Comparison of ENCODE assay signal across 9 cellular contexts in the genomic region with DNA sequence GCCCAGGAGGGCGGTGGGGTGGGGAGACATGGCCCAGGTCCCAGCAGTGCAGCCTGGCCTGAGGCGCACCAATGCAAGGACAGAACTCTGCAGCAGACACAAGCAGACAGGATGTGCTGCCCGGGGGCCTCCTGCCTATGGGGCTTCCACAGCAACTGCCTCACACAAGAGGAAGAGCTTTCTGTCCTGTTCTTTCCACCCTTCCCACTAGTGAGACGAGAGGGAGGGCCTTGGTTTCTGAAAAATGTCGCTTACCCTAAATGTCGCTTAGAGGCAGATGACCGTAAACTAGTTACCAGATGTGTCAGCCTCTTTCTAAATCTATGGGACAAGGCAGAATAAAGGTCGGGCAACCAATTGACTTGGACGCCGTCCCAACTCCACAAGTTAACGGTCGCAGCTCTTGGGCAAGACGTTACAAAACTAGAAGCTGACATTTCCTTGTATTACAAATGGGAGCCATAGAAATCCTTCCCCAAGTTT. TPM values are rescaled to one million over a fixed set of nuclear protein-coding genes. Genes with fewer than 3 reads are reported as not detected.
DNase-seq lines count a peak whose midpoint lies in the region; ATAC-seq and TF ChIP-seq lines count a peak whose summit lies in the region.
"Had no signal": no experiment of that assay in that cellular context is flagged by ENCODE, and none has a peak within 500 bp of the region (broad histone marks: within the 10 kb centered on the region; RNA-seq: fewer than 3 reads in every experiment).

A gene with protein sequence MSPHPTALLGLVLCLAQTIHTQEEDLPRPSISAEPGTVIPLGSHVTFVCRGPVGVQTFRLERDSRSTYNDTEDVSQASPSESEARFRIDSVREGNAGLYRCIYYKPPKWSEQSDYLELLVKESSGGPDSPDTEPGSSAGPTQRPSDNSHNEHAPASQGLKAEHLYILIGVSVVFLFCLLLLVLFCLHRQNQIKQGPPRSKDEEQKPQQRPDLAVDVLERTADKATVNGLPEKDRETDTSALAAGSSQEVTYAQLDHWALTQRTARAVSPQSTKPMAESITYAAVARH (minus strand): TSS at position 157 of the 483 bp plus-strand sequence. CDS start 127 bp downstream, at position 30.

- no peak within 1 kb of the TSS for H3K27ac ChIP-seq in tibial artery

- H3K4me3 ChIP-seq in tibial artery (peak within 1 kb of the TSS; percentile 25 to 28), BE2C (ENCODE audit: low read depth, low read length) (no peak within 1 kb of the TSS)

- H3K27me3 ChIP-seq in tibial artery (peaks cover 0 to 4% of the 10 kb centered on the region in 2 donors), BE2C (peaks cover 37% of the 10 kb centered on the region)

- intact Hi-C loops in tibial artery (cut with DNase I; ENCODE audit: low total_unique reads), result no loop called here

- H3K36me3 ChIP-seq in tibial artery (no peaks in the 10 kb centered on the region), BE2C (no peaks in the 10 kb centered on the region)

- H3K9me3 ChIP-seq in tibial artery (no peaks in the 10 kb centered on the region), BE2C (no peaks in the 10 kb centered on the region)

- no peak for TF ChIP-seq CTCF in tibial artery (IDR thresholded peaks at IDR 0.05)
- TF ChIP-seq CTCF in BE2C (IDR thresholded peaks at IDR 0.05; ENCODE audit: low read depth, low read length), result no peak

- no peak for ATAC-seq in GM18867 (IDR thresholded peaks at IDR 0.05; ENCODE audit: unreplicated experiment)
- no peak for ATAC-seq in HG02763 (IDR thresholded peaks at IDR 0.05; ENCODE audit: unreplicated experiment)
- no peak for ATAC-seq in HG03565 (IDR thresholded peaks at IDR 0.05; ENCODE audit: unreplicated experiment)

- DNase-seq in T-helper 1 cell (peak in 3 of 5 donors; percentile 32 to 51 (median 35)), mesenteric fat pad (ENCODE audit: low spot score) (no peak), tibial artery (peak; percentile 41 to 71), BE2C (no peak)
- peak; percentile 53 for DNase-seq in activated naive CD4-positive, alpha-beta T cell treated with anti-CD3 and anti-CD28 coated beads, Interleukin-2, amount 50 U/mL, for 16 hours

- H3K4me1 ChIP-seq in tibial artery (no peaks in the 10 kb centered on the region), BE2C (no peaks in the 10 kb centered on the region)

RNA-seq across cellular contexts. Expression of the gene that starts here (rescaled TPM):
- 63.8 TPM for total RNA-seq in mesenteric fat pad
- polyA plus RNA-seq in BE2C (2012; ENCODE audit: insufficient read depth, insufficient read length, low read depth), result not detected
- total RNA-seq: renal cortical epithelial cell had no signal

Comparison
In these comparisons a context has a peak if more than half of its experiments do, and no peak if none do; other contexts are left out.
1. DNase-seq: peak in T-helper 1 cell (3 of 5), activated naive CD4-positive, alpha-beta T cell treated with anti-CD3 and anti-CD28 coated beads, Interleukin-2, amount 50 U/mL, for 16 hours (single experiment) and tibial artery (2 of 2); none in mesenteric fat pad (single experiment) and BE2C (single experiment).